Comparison of ENCODE assay signal across 1 cellular context in the genomic region with DNA sequence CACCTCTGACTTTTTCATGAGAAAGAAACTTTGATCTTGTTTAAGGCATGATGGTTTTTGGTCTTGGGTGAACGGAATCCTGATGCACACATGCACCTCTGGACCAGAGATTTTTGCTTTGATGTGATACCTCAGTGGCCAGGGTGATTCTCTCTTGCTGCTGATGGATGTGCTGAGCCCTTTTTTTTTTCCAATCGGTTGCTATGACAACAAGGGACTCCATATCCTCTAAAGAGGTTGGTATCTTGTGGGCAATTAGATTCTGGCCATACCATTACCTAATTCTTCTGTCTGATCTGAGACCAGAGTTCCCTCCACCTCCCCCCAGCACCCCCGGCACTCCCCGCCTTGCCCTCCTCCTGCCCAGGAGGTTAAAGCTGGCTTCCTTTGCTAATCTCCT.
TF ChIP-seq lines count a peak whose summit lies in the region.

No MANE protein-coding gene starts in this region.

TF ChIP-seq in K562, 482 proteins besides CTCF, POLR2A, EP300 and RAD21 (continued from another document):
- TF ChIP-seq, protein P1, sequence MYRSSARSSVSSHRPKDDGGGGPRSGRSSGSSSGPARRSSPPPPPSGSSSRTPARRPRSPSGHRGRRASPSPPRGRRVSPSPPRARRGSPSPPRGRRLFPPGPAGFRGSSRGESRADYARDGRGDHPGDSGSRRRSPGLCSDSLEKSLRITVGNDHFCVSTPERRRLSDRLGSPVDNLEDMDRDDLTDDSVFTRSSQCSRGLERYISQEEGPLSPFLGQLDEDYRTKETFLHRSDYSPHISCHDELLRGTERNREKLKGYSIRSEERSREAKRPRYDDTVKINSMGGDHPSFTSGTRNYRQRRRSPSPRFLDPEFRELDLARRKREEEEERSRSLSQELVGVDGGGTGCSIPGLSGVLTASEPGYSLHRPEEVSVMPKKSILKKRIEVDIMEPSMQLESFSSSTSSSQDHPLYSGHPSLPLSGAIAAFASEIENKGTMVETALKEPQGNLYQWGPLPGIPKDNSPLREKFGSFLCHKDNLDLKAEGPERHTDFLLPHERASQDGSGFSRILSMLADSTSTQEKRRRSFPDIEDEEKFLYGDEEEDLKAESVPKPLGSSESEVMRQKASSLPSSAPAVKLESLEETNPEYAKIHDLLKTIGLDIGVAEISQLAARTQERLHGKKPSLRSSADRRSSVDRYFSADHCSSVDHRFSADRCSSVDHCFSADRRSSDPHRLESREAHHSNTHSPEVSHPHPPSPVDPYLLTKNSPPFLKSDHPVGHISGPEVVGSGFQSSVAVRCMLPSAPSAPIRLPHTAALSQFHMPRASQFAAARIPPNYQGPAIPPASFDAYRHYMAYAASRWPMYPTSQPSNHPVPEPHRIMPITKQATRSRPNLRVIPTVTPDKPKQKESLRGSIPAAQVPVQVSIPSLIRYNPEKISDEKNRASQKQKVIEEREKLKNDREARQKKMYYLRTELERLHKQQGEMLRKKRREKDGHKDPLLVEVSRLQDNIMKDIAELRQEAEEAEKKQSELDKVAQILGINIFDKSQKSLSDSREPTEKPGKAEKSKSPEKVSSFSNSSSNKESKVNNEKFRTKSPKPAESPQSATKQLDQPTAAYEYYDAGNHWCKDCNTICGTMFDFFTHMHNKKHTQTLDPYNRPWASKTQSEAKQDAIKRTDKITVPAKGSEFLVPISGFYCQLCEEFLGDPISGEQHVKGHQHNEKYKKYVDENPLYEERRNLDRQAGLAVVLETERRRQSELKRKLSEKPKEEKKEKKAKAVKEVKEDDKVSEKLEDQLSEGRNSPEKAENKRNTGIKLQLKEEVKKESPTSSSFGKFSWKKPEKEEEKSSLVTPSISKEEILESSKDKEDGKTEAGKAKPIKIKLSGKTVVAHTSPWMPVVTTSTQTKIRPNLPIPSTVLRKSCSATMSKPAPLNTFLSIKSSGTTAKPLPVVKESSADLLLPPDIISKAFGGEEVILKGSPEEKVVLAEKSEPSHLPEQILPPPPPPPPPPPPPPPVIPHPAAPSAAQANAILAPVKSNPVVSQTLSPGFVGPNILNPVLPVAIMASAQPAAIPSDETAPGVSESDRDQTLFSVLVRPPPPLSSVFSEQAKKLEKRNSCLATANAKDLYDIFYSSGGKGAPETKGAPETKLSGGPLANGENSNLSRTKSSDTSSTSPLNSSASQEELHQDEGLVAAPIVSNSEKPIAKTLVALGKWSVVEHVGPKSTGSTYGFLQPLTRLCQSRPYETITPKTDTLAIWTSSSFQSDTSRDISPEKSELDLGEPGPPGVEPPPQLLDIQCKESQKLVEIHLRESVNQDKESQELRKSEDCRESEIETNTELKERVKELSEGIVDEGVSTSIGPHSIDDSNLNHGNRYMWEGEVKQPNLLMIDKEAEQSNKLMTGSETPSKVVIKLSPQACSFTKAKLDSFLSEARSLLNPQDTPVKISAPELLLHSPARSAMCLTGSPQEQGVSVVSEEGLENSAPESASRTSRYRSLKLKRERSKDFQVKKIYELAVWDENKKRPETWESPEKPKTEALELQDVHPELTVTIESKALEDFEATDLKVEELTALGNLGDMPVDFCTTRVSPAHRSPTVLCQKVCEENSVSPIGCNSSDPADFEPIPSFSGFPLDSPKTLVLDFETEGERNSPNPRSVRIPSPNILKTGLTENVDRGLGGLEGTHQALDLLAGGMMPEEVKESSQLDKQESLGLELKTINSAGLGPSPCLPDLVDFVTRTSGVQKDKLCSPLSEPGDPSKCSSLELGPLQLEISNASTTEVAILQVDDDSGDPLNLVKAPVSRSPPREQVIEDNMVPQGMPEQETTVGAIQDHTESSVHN (IDR thresholded peaks at IDR 0.05; ENCODE audit: borderline replicate concordance in 1 of 2, low read depth in 1 of 2), result no peak
- no peak for TF ChIP-seq CHD4 (IDR thresholded peaks at IDR 0.05; ENCODE audit: insufficient read depth, insufficient replicate concordance, low read depth, low read length, poor library complexity, severe bottlenecking)
- peak; percentile 61 for TF ChIP-seq RFX1 (IDR thresholded peaks at IDR 0.05)
- no peak for TF ChIP-seq ZNF699 (CRISPR knock-in tag; IDR thresholded peaks at IDR 0.05; ENCODE audit: insufficient replicate concordance)
- TF ChIP-seq, protein P2, sequence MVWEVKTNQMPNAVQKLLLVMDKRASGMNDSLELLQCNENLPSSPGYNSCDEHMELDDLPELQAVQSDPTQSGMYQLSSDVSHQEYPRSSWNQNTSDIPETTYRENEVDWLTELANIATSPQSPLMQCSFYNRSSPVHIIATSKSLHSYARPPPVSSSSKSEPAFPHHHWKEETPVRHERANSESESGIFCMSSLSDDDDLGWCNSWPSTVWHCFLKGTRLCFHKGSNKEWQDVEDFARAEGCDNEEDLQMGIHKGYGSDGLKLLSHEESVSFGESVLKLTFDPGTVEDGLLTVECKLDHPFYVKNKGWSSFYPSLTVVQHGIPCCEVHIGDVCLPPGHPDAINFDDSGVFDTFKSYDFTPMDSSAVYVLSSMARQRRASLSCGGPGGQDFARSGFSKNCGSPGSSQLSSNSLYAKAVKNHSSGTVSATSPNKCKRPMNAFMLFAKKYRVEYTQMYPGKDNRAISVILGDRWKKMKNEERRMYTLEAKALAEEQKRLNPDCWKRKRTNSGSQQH (CRISPR knock-in tag; IDR thresholded peaks at IDR 0.05), result no peak
